ENCODE assay signal across 8 cellular contexts in the genomic region with DNA sequence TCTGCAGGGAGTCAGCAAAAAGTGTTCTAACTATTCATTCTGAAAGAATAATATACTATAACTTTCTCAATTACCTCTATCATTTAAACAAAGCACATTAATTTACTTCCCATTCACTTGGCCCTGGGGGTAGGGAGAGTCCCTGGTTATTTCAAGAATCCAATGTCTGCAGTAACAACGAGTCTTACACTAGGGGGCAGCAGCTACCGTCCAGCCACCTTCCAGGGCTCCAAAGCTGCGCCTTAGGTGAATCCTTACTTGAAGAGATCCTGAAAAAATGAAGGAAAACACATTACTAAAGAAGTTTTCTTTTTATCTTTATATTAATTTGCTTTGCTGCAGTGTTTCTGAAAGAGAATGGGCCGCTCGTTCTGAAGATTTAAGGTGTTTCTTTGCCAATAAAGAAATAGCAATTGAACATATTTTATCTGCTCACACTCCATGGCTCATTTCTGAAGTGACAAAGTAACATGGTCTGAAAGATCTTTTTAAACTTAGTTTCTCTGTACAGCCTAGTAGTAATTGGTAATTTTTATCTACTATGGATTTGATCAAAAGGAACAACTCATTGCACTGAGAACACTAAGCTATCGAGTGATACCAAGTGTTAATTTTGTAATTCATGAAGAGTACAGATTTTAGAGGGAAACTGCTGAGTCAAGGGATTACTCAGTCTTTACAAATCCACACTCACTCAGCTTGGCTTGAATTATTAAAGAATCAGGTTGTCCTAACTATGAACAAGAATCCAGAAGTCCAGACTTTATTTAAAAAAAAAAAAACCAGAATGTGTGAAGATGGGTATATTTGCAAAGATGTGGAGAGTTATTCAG. TPM values are rescaled to one million over a fixed set of nuclear protein-coding genes. Genes with fewer than 3 reads are reported as not detected.
A peak's percentile ranks its signal among the peaks of the same experiment; 100 is the strongest.
DNase-seq lines count a peak whose midpoint lies in the region; ATAC-seq, FAIRE-seq and TF ChIP-seq lines count a peak whose summit lies in the region.

No MANE protein-coding gene starts in this region.

- H3K4me3 ChIP-seq in liver (ENCODE audit: low read depth in 1 of 3, low read length in 3 of 3): no peak overlapping the region

- TF ChIP-seq CTCF in liver (IDR thresholded peaks at IDR 0.05; ENCODE audit: low read depth, low read length, missing input control): peak; percentile 91

- peaks cover 0 to 6% (median 0%) of the 10 kb centered on the region in 4 donors for H3K4me1 ChIP-seq in liver (ENCODE audit: control insufficient read depth in 4 of 4, insufficient read depth in 4 of 4, low read length in 3 of 4)

- WGBS in liver: 12% methylated on average over 6 of the region's 6 CpGs

- H3K36me3 ChIP-seq in liver (ENCODE audit: control insufficient read depth in 4 of 4, insufficient read depth in 3 of 4, low read depth in 1 of 4, low read length in 3 of 4): no peaks in the 10 kb centered on the region

- no peak overlapping the region for H3K9ac ChIP-seq in liver (ENCODE audit: low read depth in 1 of 2, low read length in 2 of 2)

- DNase-seq in NCI-H1436 (lab: John Stamatoyannopoulos, UW) (peak; percentile 31), NCI-H1436 treated with DMSO at 0.1 percent for 48 hours (lab: John Stamatoyannopoulos, UW) (no peak), NCI-H460 (ENCODE audit: extremely low read depth, low read depth) (peak; percentile 67)
- DNase-seq in activated CD4-positive, alpha-beta T cell treated with anti-CD3 and anti-CD28 coated beads for 1 hour: peak; percentile 22
- DNase-seq in stimulated activated CD8-positive, alpha-beta memory T cell treated with anti-CD3 and anti-CD28 coated beads, Interleukin-12 subunit alpha, Interleukin-12 subunit beta, amount 100 ng/mL, for 1 hour (ENCODE audit: low read depth): peak; percentile 39

- H3K9me3 ChIP-seq in liver (ENCODE audit: control insufficient read depth in 4 of 4, low read length in 3 of 4): no peaks in the 10 kb centered on the region

- TF ChIP-seq RAD21 in liver (IDR thresholded peaks at IDR 0.05): peak; percentile 97

- no peaks in the 10 kb centered on the region for H3K27me3 ChIP-seq in liver (ENCODE audit: control insufficient read depth in 4 of 4, insufficient read depth in 4 of 4, low read length in 3 of 4)

- peak; percentile 89 for ATAC-seq in HG03108 (IDR thresholded peaks at IDR 0.05; ENCODE audit: unreplicated experiment)

- peak; percentile 36 for FAIRE-seq in colon (lab: Jason Lieb, UNC)

- H3K27ac ChIP-seq in liver (ENCODE audit: low read depth in 1 of 2, low read length in 2 of 2): no peak overlapping the region

TF ChIP-seq in liver, 16 proteins besides CTCF, POLR2A, EP300 and RAD21:
- TF ChIP-seq, protein P1, sequence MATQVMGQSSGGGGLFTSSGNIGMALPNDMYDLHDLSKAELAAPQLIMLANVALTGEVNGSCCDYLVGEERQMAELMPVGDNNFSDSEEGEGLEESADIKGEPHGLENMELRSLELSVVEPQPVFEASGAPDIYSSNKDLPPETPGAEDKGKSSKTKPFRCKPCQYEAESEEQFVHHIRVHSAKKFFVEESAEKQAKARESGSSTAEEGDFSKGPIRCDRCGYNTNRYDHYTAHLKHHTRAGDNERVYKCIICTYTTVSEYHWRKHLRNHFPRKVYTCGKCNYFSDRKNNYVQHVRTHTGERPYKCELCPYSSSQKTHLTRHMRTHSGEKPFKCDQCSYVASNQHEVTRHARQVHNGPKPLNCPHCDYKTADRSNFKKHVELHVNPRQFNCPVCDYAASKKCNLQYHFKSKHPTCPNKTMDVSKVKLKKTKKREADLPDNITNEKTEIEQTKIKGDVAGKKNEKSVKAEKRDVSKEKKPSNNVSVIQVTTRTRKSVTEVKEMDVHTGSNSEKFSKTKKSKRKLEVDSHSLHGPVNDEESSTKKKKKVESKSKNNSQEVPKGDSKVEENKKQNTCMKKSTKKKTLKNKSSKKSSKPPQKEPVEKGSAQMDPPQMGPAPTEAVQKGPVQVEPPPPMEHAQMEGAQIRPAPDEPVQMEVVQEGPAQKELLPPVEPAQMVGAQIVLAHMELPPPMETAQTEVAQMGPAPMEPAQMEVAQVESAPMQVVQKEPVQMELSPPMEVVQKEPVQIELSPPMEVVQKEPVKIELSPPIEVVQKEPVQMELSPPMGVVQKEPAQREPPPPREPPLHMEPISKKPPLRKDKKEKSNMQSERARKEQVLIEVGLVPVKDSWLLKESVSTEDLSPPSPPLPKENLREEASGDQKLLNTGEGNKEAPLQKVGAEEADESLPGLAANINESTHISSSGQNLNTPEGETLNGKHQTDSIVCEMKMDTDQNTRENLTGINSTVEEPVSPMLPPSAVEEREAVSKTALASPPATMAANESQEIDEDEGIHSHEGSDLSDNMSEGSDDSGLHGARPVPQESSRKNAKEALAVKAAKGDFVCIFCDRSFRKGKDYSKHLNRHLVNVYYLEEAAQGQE (IDR thresholded peaks at IDR 0.05): no peak
- TF ChIP-seq GABPA (IDR thresholded peaks at IDR 0.05 in 1 of 2, conservative IDR thresholded peaks at IDR 0.05 in 1 of 2): no peak
- TF ChIP-seq, protein P2, sequence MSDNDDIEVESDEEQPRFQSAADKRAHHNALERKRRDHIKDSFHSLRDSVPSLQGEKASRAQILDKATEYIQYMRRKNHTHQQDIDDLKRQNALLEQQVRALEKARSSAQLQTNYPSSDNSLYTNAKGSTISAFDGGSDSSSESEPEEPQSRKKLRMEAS (IDR thresholded peaks at IDR 0.05): no peak
- TF ChIP-seq SP1 (IDR thresholded peaks at IDR 0.05): no peak
- TF ChIP-seq RXRA (IDR thresholded peaks at IDR 0.05): no peak
- no peak for TF ChIP-seq EGR1 (IDR thresholded peaks at IDR 0.05; ENCODE audit: low read depth in 2 of 2)
- TF ChIP-seq TAF1 (conservative IDR thresholded peaks at IDR 0.05): no peak
- no peak for TF ChIP-seq HNF4G (IDR thresholded peaks at IDR 0.05)
- TF ChIP-seq, protein P3, sequence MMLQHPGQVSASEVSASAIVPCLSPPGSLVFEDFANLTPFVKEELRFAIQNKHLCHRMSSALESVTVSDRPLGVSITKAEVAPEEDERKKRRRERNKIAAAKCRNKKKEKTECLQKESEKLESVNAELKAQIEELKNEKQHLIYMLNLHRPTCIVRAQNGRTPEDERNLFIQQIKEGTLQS (IDR thresholded peaks at IDR 0.05): no peak
- no peak for TF ChIP-seq NR2F2 (IDR thresholded peaks at IDR 0.05)
- TF ChIP-seq FOXA2 (IDR thresholded peaks at IDR 0.05): no peak
- TF ChIP-seq JUND (IDR thresholded peaks at IDR 0.05): no peak
- no peak for TF ChIP-seq FOXA1 (IDR thresholded peaks at IDR 0.05)
- no peak for TF ChIP-seq YY1 (IDR thresholded peaks at IDR 0.05)
- TF ChIP-seq, protein P4, sequence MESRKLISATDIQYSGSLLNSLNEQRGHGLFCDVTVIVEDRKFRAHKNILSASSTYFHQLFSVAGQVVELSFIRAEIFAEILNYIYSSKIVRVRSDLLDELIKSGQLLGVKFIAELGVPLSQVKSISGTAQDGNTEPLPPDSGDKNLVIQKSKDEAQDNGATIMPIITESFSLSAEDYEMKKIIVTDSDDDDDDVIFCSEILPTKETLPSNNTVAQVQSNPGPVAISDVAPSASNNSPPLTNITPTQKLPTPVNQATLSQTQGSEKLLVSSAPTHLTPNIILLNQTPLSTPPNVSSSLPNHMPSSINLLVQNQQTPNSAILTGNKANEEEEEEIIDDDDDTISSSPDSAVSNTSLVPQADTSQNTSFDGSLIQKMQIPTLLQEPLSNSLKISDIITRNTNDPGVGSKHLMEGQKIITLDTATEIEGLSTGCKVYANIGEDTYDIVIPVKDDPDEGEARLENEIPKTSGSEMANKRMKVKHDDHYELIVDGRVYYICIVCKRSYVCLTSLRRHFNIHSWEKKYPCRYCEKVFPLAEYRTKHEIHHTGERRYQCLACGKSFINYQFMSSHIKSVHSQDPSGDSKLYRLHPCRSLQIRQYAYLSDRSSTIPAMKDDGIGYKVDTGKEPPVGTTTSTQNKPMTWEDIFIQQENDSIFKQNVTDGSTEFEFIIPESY (IDR thresholded peaks at IDR 0.05): no peak
- TF ChIP-seq HNF4A (conservative IDR thresholded peaks at IDR 0.05): no peak

RNA-seq across cellular contexts. Expression of a gene that starts 27.6 kb away (rescaled TPM):
- total RNA-seq in NCI-H460 (2014; rRNA removed; shearing (Covaris generic)): 0.98 and 2.7 TPM in 2 replicates
- polyA plus RNA-seq in NCI-H460 (2014; cell fraction: nucleus; rRNA removed): 0.11 and 0.49 TPM in 2 replicates
- under 1 TPM in 1 of 2 donors, not detected in 1; 0.17 TPM for total RNA-seq in liver
- under 1 TPM; 0.23 to 0.29 TPM for polyA plus RNA-seq in liver
